Comparison of ENCODE assay signal across 17 cellular contexts in the genomic region with DNA sequence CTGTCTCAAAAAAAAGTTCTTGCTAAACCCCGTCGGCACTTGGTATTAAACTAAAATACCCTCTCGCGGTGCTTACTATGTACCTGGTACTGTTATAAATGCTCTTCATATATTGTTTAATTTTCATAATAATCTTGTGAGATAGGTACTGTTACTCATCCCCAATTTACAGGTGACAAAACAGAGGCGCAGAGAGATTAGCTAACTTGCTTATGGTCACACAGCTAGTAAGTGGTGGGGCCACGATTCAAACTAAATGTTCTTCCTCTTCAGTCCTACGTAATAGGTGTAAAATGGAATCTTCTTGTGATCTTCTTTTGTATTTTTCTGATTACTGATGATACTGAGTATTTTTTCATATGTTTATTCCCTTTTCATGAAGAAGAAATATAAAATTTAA. TPM values are rescaled to one million over a fixed set of nuclear protein-coding genes. Genes with fewer than 3 reads are reported as not detected.
DNase-seq lines count a peak whose midpoint lies in the region; ATAC-seq and TF ChIP-seq lines count a peak whose summit lies in the region.
"Had no signal": no experiment of that assay in that cellular context is flagged by ENCODE, and none has a peak within 500 bp of the region (broad histone marks: within the 10 kb centered on the region; RNA-seq: fewer than 3 reads in every experiment).

No MANE protein-coding gene starts in this region.

- H3K9me3 Mint-ChIP-seq in activated B cell treated with CpG ODN at 0.5 μM for 24 hours, result no peaks in the 10 kb centered on the region
- no peaks in the 10 kb centered on the region for H3K9me3 Mint-ChIP-seq in natural killer cell

- DNase-seq in HL-60 (ENCODE audit: low read depth in 1 of 2, low spot score in 1 of 2), result no peak
- DNase-seq in activated B cell treated with CpG ODN at 0.5 μM for 24 hours, result no peak
- DNase-seq in natural killer cell, result no peak
- DNase-seq in activated CD4-positive, alpha-beta T cell treated with anti-CD3 and anti-CD28 coated beads for 48 hours, result no peak
- DNase-seq: AML-193; DMS 273 treated with DMSO at 0.1 percent for 48 hours; NCI-H1092; NCI-H2107; NCI-H345; NCI-H526 treated with DMSO at 0.1 percent for 48 hours; NK-92 treated with Interleukin-12 subunit alpha and Interleukin-12 subunit beta, amount 100 ng/mL, for 24 hours had no signal

- ATAC-seq in activated B cell treated with CpG ODN at 0.5 μM for 24 hours (ENCODE audit: low read depth), result no peak
- no peak for ATAC-seq in natural killer cell
- ATAC-seq in HG03439 (IDR thresholded peaks at IDR 0.05; ENCODE audit: unreplicated experiment), result no peak
- no peak for ATAC-seq in GM18867 (IDR thresholded peaks at IDR 0.05; ENCODE audit: unreplicated experiment)
- ATAC-seq in GM19395 (IDR thresholded peaks at IDR 0.05; ENCODE audit: unreplicated experiment), result no peak
- ATAC-seq: Panc1 had no signal

- peaks cover 97% of the 10 kb centered on the region for H3K4me1 ChIP-seq in BLaER1
- H3K4me1 ChIP-seq: HAP-1 had no signal

- H4K20me1 ChIP-seq in BLaER1, result peaks cover 97% of the 10 kb centered on the region

- peak overlapping the region; percentile 69 for H3K4me2 ChIP-seq in BLaER1

- H3K9me3 ChIP-seq in BLaER1, result no peaks in the 10 kb centered on the region
- H3K9me3 ChIP-seq: HAP-1 had no signal

- intact Hi-C loops in activated B cell treated with CpG ODN at 0.5 μM for 24 hours (cut with micrococcal nuclease) (loop anchor here (2.0 to 5.0 kb wide), 2 partner anchors 17 to 36 kb away; no protein-coding TSS in a partner anchor), natural killer cell (cut with micrococcal nuclease) (no loop called here)

- H3K4me3 Mint-ChIP-seq in activated B cell treated with CpG ODN at 0.5 μM for 24 hours (no peak overlapping the region), natural killer cell (peak overlapping the region; percentile 69)

- H3K27me3 Mint-ChIP-seq in activated B cell treated with CpG ODN at 0.5 μM for 24 hours (no peaks in the 10 kb centered on the region), natural killer cell (ENCODE audit: low read depth in 2 of 2) (no peaks in the 10 kb centered on the region)

- peak overlapping the region; percentile 80 for H3K27ac Mint-ChIP-seq in activated B cell treated with CpG ODN at 0.5 μM for 24 hours
- peak overlapping the region; percentile 66 to 70 for H3K27ac Mint-ChIP-seq in natural killer cell

- no peak overlapping the region for H3K9ac ChIP-seq in BLaER1

- H3K4me1 Mint-ChIP-seq in activated B cell treated with CpG ODN at 0.5 μM for 24 hours, result peaks cover 91% of the 10 kb centered on the region
- peaks cover 88 to 91% of the 10 kb centered on the region in 2 donors for H3K4me1 Mint-ChIP-seq in natural killer cell

- no peaks in the 10 kb centered on the region for H3K27me3 ChIP-seq in BLaER1
- H3K27me3 ChIP-seq in HL-60 (ENCODE audit: insufficient read depth, poor library complexity, severe bottlenecking), result no peaks in the 10 kb centered on the region

- POLR2A ChIA-PET in activated B cell treated with CpG ODN at 0.5 μM for 24 hours (lab: Charles Lee), result interaction anchor here (0.6 kb wide), 1 partner anchor 84 kb away, joined by 3 read pairs; no protein-coding TSS in a partner anchor

- peaks cover 21% of the 10 kb centered on the region; the same call in 1 of the 2 replicates for H3K36me3 ChIP-seq in BLaER1
- H3K36me3 ChIP-seq: HAP-1 had no signal

- H3K4me3 ChIP-seq in BLaER1 (no peak overlapping the region), HL-60 (replicated peaks; ENCODE audit: insufficient read depth, low read length) (no peak overlapping the region)
- H3K4me3 ChIP-seq: HAP-1 had no signal

- H3K36me3 Mint-ChIP-seq in activated B cell treated with CpG ODN at 0.5 μM for 24 hours (ENCODE audit: low read depth) (peaks cover 7% of the 10 kb centered on the region), natural killer cell (no peaks in the 10 kb centered on the region)

- TF ChIP-seq CTCF in HL-60 (IDR thresholded peaks at IDR 0.05; ENCODE audit: insufficient read depth, low read length) (no peak), activated B cell treated with CpG ODN at 0.5 μM for 24 hours (IDR thresholded peaks at IDR 0.05) (no peak), natural killer cell (IDR thresholded peaks at IDR 0.05) (no peak)

- CTCF ChIA-PET in activated B cell treated with CpG ODN at 0.5 μM for 24 hours (lab: Charles Lee), result no interaction called here

- H3K27ac ChIP-seq in BLaER1 (peak overlapping the region; percentile 21; the same call in 1 of the 2 replicates), HL-60 (replicated peaks) (peak overlapping the region; percentile 52)

RNA-seq across cellular contexts. Expression of a gene that starts 51.3 kb away (rescaled TPM):
- total RNA-seq in activated B cell treated with CpG ODN at 0.5 μM for 24 hours, result 52.6 and 60.1 TPM in 2 replicates
- total RNA-seq in natural killer cell, result 10 to 100 TPM; 40.0 to 47.9 (median 45.3) TPM
